Comparison of ENCODE assay signal across 10 cellular contexts in the genomic region with DNA sequence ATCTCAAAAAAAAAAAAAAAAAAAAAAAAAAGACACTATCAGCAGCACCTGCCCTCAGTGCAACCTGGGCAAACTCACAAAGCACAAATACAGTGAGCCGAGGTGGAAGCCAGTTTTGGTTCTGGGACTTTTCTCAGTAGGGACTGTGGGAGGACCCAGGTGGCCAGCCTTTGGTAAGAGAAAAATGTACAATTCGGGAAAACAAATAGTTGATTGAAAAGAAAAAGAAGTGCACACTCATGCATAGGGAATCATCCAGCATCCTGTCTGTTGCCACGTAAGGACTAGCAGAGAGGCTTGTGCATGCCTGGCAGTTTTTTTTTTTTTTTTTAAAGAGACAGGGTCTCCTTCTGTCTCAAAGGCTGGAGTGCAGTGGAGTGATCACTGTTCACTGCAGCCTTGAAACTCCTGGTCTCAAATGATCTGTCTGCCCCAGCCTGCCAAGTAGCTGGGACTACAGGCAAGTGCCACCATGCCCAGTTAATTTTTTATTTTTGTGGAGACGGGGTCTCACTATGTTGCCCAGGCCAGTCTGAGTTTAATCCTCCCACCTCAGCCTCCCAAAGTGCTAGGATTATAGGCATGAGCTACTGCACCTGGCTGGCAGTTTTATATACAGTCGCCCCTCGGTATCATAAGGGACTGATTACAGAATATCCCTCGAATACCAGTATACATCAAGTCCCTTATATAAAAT. TPM values are rescaled to one million over a fixed set of nuclear protein-coding genes. Genes with fewer than 3 reads are reported as not detected.
A peak's percentile ranks its signal among the peaks of the same experiment; 100 is the strongest.
DNase-seq lines count a peak whose midpoint lies in the region; ATAC-seq and TF ChIP-seq lines count a peak whose summit lies in the region.
"Had no signal": no experiment of that assay in that cellular context is flagged by ENCODE, and none has a peak within 500 bp of the region (broad histone marks: within the 10 kb centered on the region; RNA-seq: fewer than 3 reads in every experiment).

No MANE protein-coding gene starts in this region.

- peaks cover 80% of the 10 kb centered on the region for H4K20me1 ChIP-seq in BLaER1
- no peaks in the 10 kb centered on the region; the same call in 1 of the 2 replicates for H4K20me1 ChIP-seq in IMR-90 (ENCODE audit: insufficient read depth, low read length)

- H3K4me2 ChIP-seq in BLaER1 (peak overlapping the region; percentile 76), IMR-90 (ENCODE audit: low read depth, low read length) (peak overlapping the region; percentile 65)

- in situ Hi-C loops in IMR-90 (cut with MboI; ENCODE audit: low sequenced_read_pairs) = no loop called here
- in situ Hi-C loops in astrocyte of the cerebellum (cut with HindIII; ENCODE audit: low sequenced_read_pairs) = no loop called here

- CTCF ChIA-PET in IMR-90 (lab: Yijun Ruan, JAX) = interaction anchor here (0.7 kb wide), 1 partner anchor 1322 kb away, joined by 3 read pairs; no protein-coding TSS in a partner anchor

- TF ChIP-seq POLR2A in IMR-90 (IDR thresholded peaks at IDR 0.05; ENCODE audit: low read depth, low read length) (no peak), right lobe of liver (IDR thresholded peaks at IDR 0.05) (no peak), erythroblast (IDR thresholded peaks at IDR 0.05; ENCODE audit: low read length) (no peak)

- H3K4me1 ChIP-seq in BLaER1 = peaks cover 84% of the 10 kb centered on the region
- H3K4me1 ChIP-seq in IMR-90 (ENCODE audit: control insufficient read depth, insufficient read depth, low read length) = peaks cover 23% of the 10 kb centered on the region
- H3K4me1 ChIP-seq in right lobe of liver = peaks cover 0 to 86% (median 31%) of the 10 kb centered on the region in 4 donors

- H3K27ac ChIP-seq in BLaER1 (peak overlapping the region; percentile 15; the same call in 1 of the 2 replicates), IMR-90 (ENCODE audit: insufficient read depth, low read length) (peak overlapping the region; percentile 96), right lobe of liver (peak overlapping the region; percentile 26 to 95 (median 29))
- H3K27ac ChIP-seq: HL-60 had no signal

- no peaks in the 10 kb centered on the region for H3K27me3 ChIP-seq in BLaER1
- no peaks in the 10 kb centered on the region for H3K27me3 ChIP-seq in IMR-90 (ENCODE audit: control insufficient read depth, insufficient read depth, low read length)
- no peaks in the 10 kb centered on the region for H3K27me3 ChIP-seq in right lobe of liver

- peak overlapping the region; percentile 87 for H2BK5ac ChIP-seq in IMR-90 (ENCODE audit: low read depth, low read length, poor library complexity, severe bottlenecking)

- peak overlapping the region; percentile 65 for H3K18ac ChIP-seq in IMR-90 (ENCODE audit: low read depth, low read length)

- H3K9me3 ChIP-seq in BLaER1 (no peaks in the 10 kb centered on the region), IMR-90 (ENCODE audit: control insufficient read depth, insufficient read depth, low read length) (no peaks in the 10 kb centered on the region), right lobe of liver (no peaks in the 10 kb centered on the region)

- H3K56ac ChIP-seq in IMR-90 (ENCODE audit: extremely low read depth, insufficient read depth, low read length) = peak overlapping the region; percentile 82; the same call in 1 of the 2 replicates

- intact Hi-C loops in IMR-90 (cut with micrococcal nuclease) (no loop called here), right lobe of liver (cut with DNase I) (no loop called here)

- peak overlapping the region; percentile 94 for H2BK120ac ChIP-seq in IMR-90 (ENCODE audit: low read depth, low read length)

- peak overlapping the region; percentile 93 for H4K91ac ChIP-seq in IMR-90 (ENCODE audit: insufficient read depth, low read depth, low read length)

- H4K8ac ChIP-seq in IMR-90 (ENCODE audit: low read depth in 2 of 2, low read length in 2 of 2) = peak overlapping the region; percentile 77 to 83

- peak overlapping the region; percentile 93; the same call in 2 of the 3 replicates for H2BK15ac ChIP-seq in IMR-90 (ENCODE audit: low read depth, low read length)

- H3K79me1 ChIP-seq in IMR-90 (ENCODE audit: low read depth in 1 of 2, low read length in 2 of 2) = peaks cover 47 to 74% of the 10 kb centered on the region in 2 experiments

- TF ChIP-seq RAD21 in IMR-90 (IDR thresholded peaks at IDR 0.05; ENCODE audit: low read length) = no peak

- peaks cover 39% of the 10 kb centered on the region for H3K9me1 ChIP-seq in IMR-90 (ENCODE audit: insufficient read depth, low read length)

- 0% methylated on average over 1 of the region's 7 CpGs; no CpG with 5 or more reads in 1 of the 2 experiments for WGBS in IMR-90 (ENCODE audit: extremely low coverage in 2 of 2, insufficient read length in 1 of 2), 2 experiments
- WGBS in right lobe of liver (ENCODE audit: insufficient coverage, low coverage, low lambda C conversion rate, missing lambda C conversion rate) = 18% methylated on average over 7 of the region's 7 CpGs

- H3K23ac ChIP-seq in IMR-90 (ENCODE audit: low read depth, low read length) = peak overlapping the region; percentile 73

- H4K5ac ChIP-seq in IMR-90 (ENCODE audit: low read depth, low read length) = peak overlapping the region; percentile 53

- TF ChIP-seq CTCF in IMR-90 (conservative IDR thresholded peaks at IDR 0.05; ENCODE audit: low read depth, low read length) (no peak), astrocyte of the cerebellum (IDR thresholded peaks at IDR 0.05; ENCODE audit: low read depth, low read length, missing control alignments) (no peak), right lobe of liver (IDR thresholded peaks at IDR 0.05) (no peak)

- peak overlapping the region; percentile 88 for H2AK5ac ChIP-seq in IMR-90 (ENCODE audit: low read depth, low read length)

- H3K9ac ChIP-seq in BLaER1 (0 out of 2 replicates have a peak overlapping the region, but pooled peaks have one; percentile 24), IMR-90 (ENCODE audit: low read depth, low read length) (peak overlapping the region; percentile 69)

- BruUV-seq in IMR-90 (replicated peaks; lab: Mats Ljungman, UMichigan) = no TSS peak

- H2AK9ac ChIP-seq in IMR-90 (replicated peaks; ENCODE audit: low read depth, low read length, poor library complexity) = peak overlapping the region; percentile 10

- H2BK20ac ChIP-seq in IMR-90 (ENCODE audit: low read depth, low read length) = peak overlapping the region; percentile 86

- peak; percentile 66 for ATAC-seq in IMR-90 (ENCODE audit: low read depth)
- ATAC-seq in right lobe of liver = peak in 3 of 4 donors; percentile 9 to 25 (median 17)
- ATAC-seq in HG03469 (IDR thresholded peaks at IDR 0.05; ENCODE audit: unreplicated experiment) = no peak

- POLR2A ChIA-PET in IMR-90 (lab: Charles Lee; ENCODE audit: unreplicated experiment) = no interaction called here

- peak overlapping the region; percentile 93 for H3K4ac ChIP-seq in IMR-90 (ENCODE audit: low read depth, low read length)

- H3K36me3 ChIP-seq in BLaER1 = peaks cover 35% of the 10 kb centered on the region
- H3K36me3 ChIP-seq in IMR-90 (ENCODE audit: control insufficient read depth, insufficient read depth, low read length) = no peaks in the 10 kb centered on the region
- no peaks in the 10 kb centered on the region for H3K36me3 ChIP-seq in right lobe of liver

- dilution Hi-C loops in IMR-90 (cut with HindIII; ENCODE audit: low sequenced_read_pairs, unreplicated experiment) = no loop called here

- no peak overlapping the region for H3K4me3 ChIP-seq in BLaER1
- H3K4me3 ChIP-seq in IMR-90 (ENCODE audit: insufficient read depth, low read depth, low read length) = no peak overlapping the region
- no peak overlapping the region for H3K4me3 ChIP-seq in astrocyte of the cerebellum (ENCODE audit: low read depth, low read length)
- H3K4me3 ChIP-seq in right lobe of liver = peak overlapping the region in 1 of 3 donors; percentile 7

- DNase-seq in IMR-90 = peak; percentile 94
- peak; percentile 71 for DNase-seq in astrocyte of the cerebellum (ENCODE audit: low read depth)
- DNase-seq in right lobe of liver = no peak
- DNase-seq in activated CD4-positive, alpha-beta T cell treated with anti-CD3 and anti-CD28 coated beads, Interleukin-2, amount 50 U/mL, for 48 hours = no peak
- no peak for DNase-seq in erythroblast (lab: John Stamatoyannopoulos, UW)
- DNase-seq in NCI-H187 (lab: John Stamatoyannopoulos, UW) = no peak
- DNase-seq: caudate nucleus had no signal

- no peak overlapping the region for H2AFZ ChIP-seq in IMR-90 (replicated peaks; ENCODE audit: low read length, poor library complexity)

- H3K14ac ChIP-seq in IMR-90 (replicated peaks; ENCODE audit: low read depth, low read length) = peak overlapping the region; percentile 66

TF ChIP-seq in IMR-90, 13 proteins besides CTCF, POLR2A, EP300 and RAD21 (continues in another document):
- TF ChIP-seq FOS (IDR thresholded peaks at IDR 0.05; ENCODE audit: low read depth, low read length) = 0 out of 2 replicates have a peak, but pooled peaks have one; percentile 5
- peak; percentile 60; the same call in 1 of the 2 replicates for TF ChIP-seq MAFK (IDR thresholded peaks at IDR 0.05; ENCODE audit: low read depth, low read length)
- TF ChIP-seq NFE2L2 (IDR thresholded peaks at IDR 0.05; ENCODE audit: low read depth, low read length) = peak; percentile 84
- TF ChIP-seq RFX5 (IDR thresholded peaks at IDR 0.05; ENCODE audit: low read depth, low read length) = no peak
- TF ChIP-seq BHLHE40 (IDR thresholded peaks at IDR 0.05; ENCODE audit: low read depth, low read length) = peak; percentile 41; the same call in 1 of the 2 replicates
- TF ChIP-seq SMC3 (IDR thresholded peaks at IDR 0.05; ENCODE audit: low read depth, low read length) = no peak
- TF ChIP-seq CHD1 (IDR thresholded peaks at IDR 0.05; ENCODE audit: low read depth, low read length) = no peak
- TF ChIP-seq MAZ (IDR thresholded peaks at IDR 0.05; ENCODE audit: borderline replicate concordance, low read depth, low read length) = no peak
- TF ChIP-seq, protein P1, sequence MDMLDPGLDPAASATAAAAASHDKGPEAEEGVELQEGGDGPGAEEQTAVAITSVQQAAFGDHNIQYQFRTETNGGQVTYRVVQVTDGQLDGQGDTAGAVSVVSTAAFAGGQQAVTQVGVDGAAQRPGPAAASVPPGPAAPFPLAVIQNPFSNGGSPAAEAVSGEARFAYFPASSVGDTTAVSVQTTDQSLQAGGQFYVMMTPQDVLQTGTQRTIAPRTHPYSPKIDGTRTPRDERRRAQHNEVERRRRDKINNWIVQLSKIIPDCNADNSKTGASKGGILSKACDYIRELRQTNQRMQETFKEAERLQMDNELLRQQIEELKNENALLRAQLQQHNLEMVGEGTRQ (IDR thresholded peaks at IDR 0.05; ENCODE audit: low read depth, low read length) = no peak

RNA-seq across cellular contexts. Expression of gene TPST2, which starts 36.7 kb away (rescaled TPM):
- total RNA-seq in IMR-90 (2012; rRNA removed) (41.7 and 42.5 TPM in 2 replicates), right lobe of liver (100 to 1,000 TPM in 2 of 6 experiments, 10 to 100 TPM in 4; 53.2 to 117 (median 66.9) TPM)
- 63.6 and 81.1 TPM in 2 replicates for polyA plus RNA-seq in IMR-90 (2012; rRNA removed)
- 84.8 and 101 TPM in 2 replicates for polyA plus RNA-seq in IMR-90 (2012; cell fraction: cytosol; rRNA removed)
- polyA plus RNA-seq in IMR-90 (2012; cell fraction: nucleus; rRNA removed; ENCODE audit: low replicate concordance) = 50.0 and 85.2 TPM in 2 replicates

RNA-seq across cellular contexts. Expression of gene TFIP11, which starts 40.9 kb away (rescaled TPM):
- total RNA-seq in IMR-90 (2012; rRNA removed) = 37.5 and 43.2 TPM in 2 replicates
- polyA plus RNA-seq in IMR-90 (2012; rRNA removed) = 22.5 and 23.6 TPM in 2 replicates
- 16.0 and 16.7 TPM in 2 replicates for polyA plus RNA-seq in IMR-90 (2012; cell fraction: cytosol; rRNA removed)
- 35.1 and 48.4 TPM in 2 replicates for polyA plus RNA-seq in IMR-90 (2012; cell fraction: nucleus; rRNA removed; ENCODE audit: low replicate concordance)
- 10 to 100 TPM; 17.0 to 24.1 (median 21.6) TPM for total RNA-seq in right lobe of liver

Comparison
In these comparisons a context has a peak if more than half of its experiments do, and no peak if none do; other contexts are left out.
1. H3K27ac ChIP-seq: peak in every context shown above with its lines; median percentile 96 in IMR-90; 29 in right lobe of liver; 15 in BLaER1.
2. DNase-seq: peak in IMR-90 (single experiment) and astrocyte of the cerebellum (single experiment); none in right lobe of liver (0 of 3), activated CD4-positive, alpha-beta T cell treated with anti-CD3 and anti-CD28 coated beads, Interleukin-2, amount 50 U/mL, for 48 hours (0 of 2), erythroblast (0 of 2) and NCI-H187 (0 of 2).